38 cellular contexts compared by ENCODE assay signal in genomic region chr3:34367521-34367920, GRCh38.
"Had no signal": no experiment of that assay in that cellular context is flagged by ENCODE, and none has a peak within 500 bp of the region (broad histone marks: within the 10 kb centered on the region; RNA-seq: fewer than 3 reads in every experiment).

No MANE protein-coding gene starts in this region.

- H3K4me1 Mint-ChIP-seq: activated naive CD4-positive, alpha-beta T cell treated with anti-CD3 and anti-CD28 coated beads, Interleukin-2, amount 10 ng/mL, durations not matched to agents 7 days and 5 days; activated naive CD4-positive, alpha-beta T cell treated with anti-CD3 and anti-CD28 coated beads, Interleukin-2, amount 50 U/mL, for 24 hours; activated naive CD8-positive, alpha-beta T cell treated with anti-CD3 and anti-CD28 coated beads, Interleukin-2, amount 10 ng/mL, durations not matched to agents 7 days and 5 days; activated naive CD8-positive, alpha-beta T cell treated with anti-CD3 and anti-CD28 coated beads, Interleukin-2, amount 50 U/mL, for 24 hours; activated T-helper 17 cell treated with anti-CD3 and anti-CD28 coated beads, Interleukin-2, amount 50 U/mL, for 72 hours; brain; central memory CD8-positive, alpha-beta T cell had no signal

- H3K27me3 ChIP-seq: adrenal gland, ascending aorta, body of pancreas, brain microvascular endothelial cell, breast epithelium, cardiac muscle cell had no signal

- H3K36me3 ChIP-seq: adrenal gland, ascending aorta, brain microvascular endothelial cell, breast epithelium, cardiac muscle cell had no signal

- DNase-seq: activated effector memory CD4-positive, alpha-beta T cell treated with anti-CD3 and anti-CD28 coated beads, Interleukin-2, amount 50 U/mL, for 16 hours; activated effector memory CD4-positive, alpha-beta T cell treated with Interleukin-2 at 50 U/mL for 16 hours; activated gamma-delta T cell; activated gamma-delta T cell treated with Interleukin-2 at 50 U/mL for 16 hours; activated naive CD4-positive, alpha-beta T cell; activated naive CD4-positive, alpha-beta T cell treated with anti-CD3 and anti-CD28 coated beads for 36 hours; activated naive CD4-positive, alpha-beta T cell treated with anti-CD3 and anti-CD28 coated beads, Interleukin-2, amount 10 ng/mL, durations not matched to agents 7 days and 5 days; activated naive CD4-positive, alpha-beta T cell treated with anti-CD3 and anti-CD28 coated beads, Interleukin-2, amount 50 U/mL, for 16 hours; activated naive CD4-positive, alpha-beta T cell treated with Interleukin-2 at 50 U/mL for 16 hours; activated naive CD8-positive, alpha-beta T cell treated with anti-CD3 and anti-CD28 coated beads for 36 hours; activated naive CD8-positive, alpha-beta T cell treated with anti-CD3 and anti-CD28 coated beads, Interleukin-2, amount 10 ng/mL, durations not matched to agents 7 days and 5 days; activated naive CD8-positive, alpha-beta T cell treated with anti-CD3 and anti-CD28 coated beads, Interleukin-2, amount 50 U/mL, for 24 hours; activated T-cell treated with anti-CD3 and anti-CD28 coated beads, Interleukin-2, amount 50 U/mL, for 1 hour; activated T-cell treated with anti-CD3 and anti-CD28 coated beads, Interleukin-2, amount 50 U/mL, for 24 hours; activated T-cell treated with anti-CD3 and anti-CD28 coated beads, Interleukin-2, amount 50 U/mL, for 4 hours; activated T-cell treated with anti-CD3 and anti-CD28 coated beads, Interleukin-2, amount 50 U/mL, for 48 hours; activated T-cell treated with anti-CD3 and anti-CD28 coated beads, Interleukin-2, amount 50 U/mL, for 72 hours; adrenal gland; amniotic stem cell; amygdala; anterior cingulate cortex; aorta; body of pancreas; brain microvascular endothelial cell; caudate nucleus; central memory CD4-positive, alpha-beta T cell; cerebellar nuclear complex had no signal

- H3K9me3 Mint-ChIP-seq: activated naive CD4-positive, alpha-beta T cell treated with anti-CD3 and anti-CD28 coated beads for 36 hours; activated naive CD4-positive, alpha-beta T cell treated with anti-CD3 and anti-CD28 coated beads, Interleukin-2, amount 10 ng/mL, durations not matched to agents 7 days and 5 days; activated naive CD4-positive, alpha-beta T cell treated with anti-CD3 and anti-CD28 coated beads, Interleukin-2, amount 50 U/mL, for 24 hours; activated naive CD8-positive, alpha-beta T cell treated with anti-CD3 and anti-CD28 coated beads for 36 hours; activated naive CD8-positive, alpha-beta T cell treated with anti-CD3 and anti-CD28 coated beads, Interleukin-2, amount 10 ng/mL, durations not matched to agents 7 days and 5 days; activated naive CD8-positive, alpha-beta T cell treated with anti-CD3 and anti-CD28 coated beads, Interleukin-2, amount 50 U/mL, for 24 hours; activated T-cell treated with anti-CD3 and anti-CD28 coated beads, Interleukin-2, amount 50 U/mL, for 24 hours; activated T-cell treated with anti-CD3 and anti-CD28 coated beads, Interleukin-2, amount 50 U/mL, for 4 hours; activated T-helper 1 cell treated with anti-CD3 and anti-CD28 coated beads, Interleukin-12 subunit alpha, Interleukin-12 subunit beta, Interleukin-2, Interleukin-4 antibody, amounts not matched to agents 30 ng/mL and 10 ng/mL and 1 ng/mL, durations not matched to agents 14 hours and 24 hours and 36 hours; activated T-helper 2 cell treated with anti-CD3 and anti-CD28 coated beads, Interferon-gamma antibody, Interleukin-2, Interleukin-4, amounts not matched to agents 10 μg/mL and 5 μg/mL and 100 μg/mL, durations not matched to agents 14 hours and 24 hours and 36 hours had no signal

- H3K27ac ChIP-seq: adrenal gland, ascending aorta, body of pancreas, brain microvascular endothelial cell, breast epithelium, cardiac muscle cell had no signal

- H3K36me3 Mint-ChIP-seq: activated naive CD4-positive, alpha-beta T cell treated with anti-CD3 and anti-CD28 coated beads, Interleukin-2, amount 10 ng/mL, durations not matched to agents 7 days and 5 days; activated naive CD4-positive, alpha-beta T cell treated with anti-CD3 and anti-CD28 coated beads, Interleukin-2, amount 50 U/mL, for 24 hours; activated naive CD4-positive, alpha-beta T cell treated with anti-CD3 and anti-CD28 coated beads, Interleukin-2, amount 50 U/mL, for 72 hours; activated naive CD8-positive, alpha-beta T cell; activated naive CD8-positive, alpha-beta T cell treated with anti-CD3 and anti-CD28 coated beads for 36 hours; activated naive CD8-positive, alpha-beta T cell treated with anti-CD3 and anti-CD28 coated beads, Interleukin-2, amount 10 ng/mL, durations not matched to agents 7 days and 5 days; brain had no signal

- H3K9me3 ChIP-seq: adrenal gland, ascending aorta, body of pancreas, breast epithelium had no signal

- H3K4me1 ChIP-seq: adrenal gland, ascending aorta, body of pancreas, breast epithelium had no signal

- H3K27me3 Mint-ChIP-seq: activated naive CD4-positive, alpha-beta T cell treated with anti-CD3 and anti-CD28 coated beads, Interleukin-2, amount 10 ng/mL, durations not matched to agents 7 days and 5 days; activated naive CD8-positive, alpha-beta T cell; activated naive CD8-positive, alpha-beta T cell treated with anti-CD3 and anti-CD28 coated beads for 36 hours; activated naive CD8-positive, alpha-beta T cell treated with anti-CD3 and anti-CD28 coated beads, Interleukin-2, amount 50 U/mL, for 24 hours; activated T-cell treated with anti-CD3 and anti-CD28 coated beads, Interleukin-2, amount 50 U/mL, for 24 hours; brain had no signal

- H3K4me3 ChIP-seq: adrenal gland, ascending aorta, body of pancreas, breast epithelium, cardiac muscle cell had no signal

- H3K27ac Mint-ChIP-seq: activated naive CD4-positive, alpha-beta T cell treated with anti-CD3 and anti-CD28 coated beads for 36 hours; activated naive CD4-positive, alpha-beta T cell treated with anti-CD3 and anti-CD28 coated beads, Interleukin-2, amount 10 ng/mL, durations not matched to agents 7 days and 5 days; activated naive CD4-positive, alpha-beta T cell treated with anti-CD3 and anti-CD28 coated beads, Interleukin-2, amount 50 U/mL, for 24 hours; activated naive CD4-positive, alpha-beta T cell treated with anti-CD3 and anti-CD28 coated beads, Interleukin-2, amount 50 U/mL, for 72 hours; activated naive CD8-positive, alpha-beta T cell; activated naive CD8-positive, alpha-beta T cell treated with anti-CD3 and anti-CD28 coated beads for 36 hours; activated naive CD8-positive, alpha-beta T cell treated with anti-CD3 and anti-CD28 coated beads, Interleukin-2, amount 10 ng/mL, durations not matched to agents 7 days and 5 days; activated naive CD8-positive, alpha-beta T cell treated with anti-CD3 and anti-CD28 coated beads, Interleukin-2, amount 50 U/mL, for 24 hours; activated T-cell treated with anti-CD3 and anti-CD28 coated beads, Interleukin-2, amount 50 U/mL, for 24 hours; activated T-cell treated with anti-CD3 and anti-CD28 coated beads, Interleukin-2, amount 50 U/mL, for 72 hours; activated T-helper 1 cell treated with anti-CD3 and anti-CD28 coated beads, Interleukin-12 subunit alpha, Interleukin-12 subunit beta, Interleukin-2, Interleukin-4 antibody, amounts not matched to agents 30 ng/mL and 10 ng/mL and 1 ng/mL, durations not matched to agents 14 hours and 24 hours and 36 hours; activated T-helper 17 cell treated with anti-CD3 and anti-CD28 coated beads, Interleukin-2, amount 50 U/mL, for 72 hours; activated T-helper 2 cell treated with anti-CD3 and anti-CD28 coated beads, Interferon-gamma antibody, Interleukin-2, Interleukin-4, amounts not matched to agents 10 μg/mL and 5 μg/mL and 100 μg/mL, durations not matched to agents 14 hours and 24 hours and 36 hours had no signal

- H3K4me3 Mint-ChIP-seq: activated naive CD4-positive, alpha-beta T cell treated with anti-CD3 and anti-CD28 coated beads for 36 hours; activated naive CD4-positive, alpha-beta T cell treated with anti-CD3 and anti-CD28 coated beads, Interleukin-2, amount 10 ng/mL, durations not matched to agents 7 days and 5 days; activated naive CD4-positive, alpha-beta T cell treated with anti-CD3 and anti-CD28 coated beads, Interleukin-2, amount 50 U/mL, for 24 hours; activated naive CD8-positive, alpha-beta T cell; activated naive CD8-positive, alpha-beta T cell treated with anti-CD3 and anti-CD28 coated beads for 36 hours; activated naive CD8-positive, alpha-beta T cell treated with anti-CD3 and anti-CD28 coated beads, Interleukin-2, amount 10 ng/mL, durations not matched to agents 7 days and 5 days; activated naive CD8-positive, alpha-beta T cell treated with anti-CD3 and anti-CD28 coated beads, Interleukin-2, amount 50 U/mL, for 24 hours; activated T-cell treated with anti-CD3 and anti-CD28 coated beads, Interleukin-2, amount 50 U/mL, for 24 hours; activated T-cell treated with anti-CD3 and anti-CD28 coated beads, Interleukin-2, amount 50 U/mL, for 4 hours; activated T-cell treated with anti-CD3 and anti-CD28 coated beads, Interleukin-2, amount 50 U/mL, for 72 hours; activated T-helper 1 cell treated with anti-CD3 and anti-CD28 coated beads, Interleukin-12 subunit alpha, Interleukin-12 subunit beta, Interleukin-2, Interleukin-4 antibody, amounts not matched to agents 30 ng/mL and 10 ng/mL and 1 ng/mL, durations not matched to agents 14 hours and 24 hours and 36 hours; activated T-helper 17 cell treated with anti-CD3 and anti-CD28 coated beads, Interleukin-2, amount 50 U/mL, for 72 hours; brain; central memory CD8-positive, alpha-beta T cell had no signal
